1 cellular context compared by ENCODE assay signal in genomic region chr19:24075530-24075929, GRCh38.
TF ChIP-seq lines count a peak whose summit lies in the region.

No MANE protein-coding gene starts in this region.

TF ChIP-seq in H1, 55 proteins besides CTCF, POLR2A, EP300 and RAD21 (continued from another document):
- TF ChIP-seq CEBPB (IDR thresholded peaks at IDR 0.05; ENCODE audit: low read depth, low read length) (peak; percentile 45; the same call in 1 of the 2 replicates), ASH2L (IDR thresholded peaks at IDR 0.05; ENCODE audit: low read length) (peak; percentile 54)
TF ChIP-seq in H1: peak in this region for 7; not testable (repeated sequence) for 48.
